Comparison of ENCODE assay signal across 7 cellular contexts in the genomic region with DNA sequence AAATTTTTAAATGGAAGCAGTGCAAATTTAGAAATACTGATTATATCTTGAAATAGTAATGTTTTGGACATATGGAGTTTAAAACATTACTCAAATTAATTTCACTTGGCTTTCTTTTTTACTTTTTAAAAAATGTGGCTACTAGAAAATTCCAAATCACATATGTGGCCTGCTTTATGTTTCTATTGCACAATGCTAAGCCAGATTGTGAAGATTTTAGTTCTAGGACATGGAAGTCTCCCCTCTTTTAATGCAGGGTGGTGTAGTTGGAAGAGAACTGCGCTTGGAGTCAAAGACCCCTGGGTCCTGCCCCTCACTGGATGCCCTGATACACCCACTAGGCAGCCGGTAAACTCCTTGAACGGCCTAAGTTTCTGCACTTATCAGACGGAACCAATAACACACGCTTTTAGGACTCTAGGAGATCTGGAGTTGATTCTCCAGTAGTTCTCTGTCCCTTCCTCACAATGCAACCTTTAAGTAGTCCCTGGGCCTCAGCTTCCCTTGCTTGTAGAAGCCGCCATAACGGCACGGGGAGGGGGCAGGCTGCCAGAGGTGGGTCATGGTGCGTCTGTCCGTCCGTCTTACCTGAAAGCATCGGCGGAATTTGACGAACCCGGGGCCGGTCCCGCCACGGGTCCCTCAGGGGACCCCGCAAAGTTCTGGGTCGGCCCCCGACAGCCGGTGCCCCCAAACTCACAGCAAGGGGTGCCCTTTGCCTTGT. TPM values are rescaled to one million over a fixed set of nuclear protein-coding genes. Genes with fewer than 3 reads are reported as not detected.
DNase-seq lines count a peak whose midpoint lies in the region; ATAC-seq, FAIRE-seq and TF ChIP-seq lines count a peak whose summit lies in the region.

No MANE protein-coding gene starts in this region.

- H3K27me3 ChIP-seq in body of pancreas = no peaks in the 10 kb centered on the region
- no peaks in the 10 kb centered on the region for H3K27me3 ChIP-seq in stomach smooth muscle (ENCODE audit: control insufficient read depth in 1 of 2, insufficient read depth in 2 of 2, low read length in 2 of 2)

- TF ChIP-seq CTCF in NB4 (IDR thresholded peaks at IDR 0.05; ENCODE audit: low read depth, low read length) (no peak), body of pancreas (IDR thresholded peaks at IDR 0.05) (no peak), kidney (IDR thresholded peaks at IDR 0.05; ENCODE audit: borderline replicate concordance, extremely low read depth, insufficient read depth) (no peak)

- peak overlapping the region; percentile 89 to 94 for H3K9ac ChIP-seq in kidney (ENCODE audit: low read length in 2 of 2)
- peak overlapping the region; percentile 93 to 98 for H3K9ac ChIP-seq in stomach smooth muscle (ENCODE audit: low read length in 2 of 2)

- peaks cover 13% of the 10 kb centered on the region for H3K4me1 ChIP-seq in body of pancreas
- peaks cover 7 to 12% of the 10 kb centered on the region in 2 donors for H3K4me1 ChIP-seq in kidney (ENCODE audit: control insufficient read depth in 1 of 2, insufficient read depth in 1 of 2, low read depth in 1 of 2, low read length in 2 of 2)
- H3K4me1 ChIP-seq in stomach smooth muscle (ENCODE audit: control insufficient read depth, insufficient read depth, low read length) = peaks cover 14% of the 10 kb centered on the region

- H3K9me3 ChIP-seq in body of pancreas (no peaks in the 10 kb centered on the region), kidney (ENCODE audit: control insufficient read depth in 1 of 2, low read length in 2 of 2) (no peaks in the 10 kb centered on the region), stomach smooth muscle (ENCODE audit: control insufficient read depth in 2 of 2, low read length in 2 of 2) (no peaks in the 10 kb centered on the region)

- DNase-seq in NB4 (ENCODE audit: low read depth) (peak; percentile 32), body of pancreas (peak in 1 of 4 donors; percentile 17), kidney (no peak)

- H3K4me3 ChIP-seq in NB4 (ENCODE audit: low read depth, low read length) = peak overlapping the region; percentile 89
- H3K4me3 ChIP-seq in body of pancreas = peak overlapping the region; percentile 70 to 97
- H3K4me3 ChIP-seq in kidney (ENCODE audit: low read length in 2 of 2) = peak overlapping the region; percentile 91 to 93
- H3K4me3 ChIP-seq in stomach smooth muscle (ENCODE audit: low read length in 2 of 2) = peak overlapping the region; percentile 93 to 94

- no peak for FAIRE-seq in kidney (lab: Jason Lieb, UNC)

- peak overlapping the region; percentile 88 to 96 (median 94) for H3K27ac ChIP-seq in body of pancreas
- peak overlapping the region in 1 of 2 donors; percentile 98 for H3K27ac ChIP-seq in kidney (ENCODE audit: low read depth in 2 of 2, low read length in 2 of 2)
- H3K27ac ChIP-seq in stomach smooth muscle (ENCODE audit: low read length) = peak overlapping the region; percentile 91

- TF ChIP-seq POLR2A in NB4 (IDR thresholded peaks at IDR 0.05; ENCODE audit: extremely low read depth, insufficient read length) (no peak), body of pancreas (IDR thresholded peaks at IDR 0.05) (no peak)

- no peaks in the 10 kb centered on the region for H3K36me3 ChIP-seq in body of pancreas (replicated peaks in 1 of 2; ENCODE audit: insufficient read depth in 1 of 2, low read depth in 2 of 2)
- no peaks in the 10 kb centered on the region for H3K36me3 ChIP-seq in kidney (ENCODE audit: control insufficient read depth in 1 of 2, insufficient read depth in 2 of 2, low read length in 2 of 2)
- no peaks in the 10 kb centered on the region for H3K36me3 ChIP-seq in stomach smooth muscle (ENCODE audit: control insufficient read depth in 2 of 2, insufficient read depth in 2 of 2, low read length in 2 of 2)

- intact Hi-C loops in body of pancreas (cut with DNase I) = no loop called here
- intact Hi-C loops in kidney (cut with DNase I) = no loop called here

- WGBS in body of pancreas, 2 donors = 7 to 11% methylated on average over 15 to 22 of the region's 22 CpGs

- peak; percentile 16 for ATAC-seq in GM21717 (IDR thresholded peaks at IDR 0.05; ENCODE audit: unreplicated experiment)
- ATAC-seq in body of pancreas = no peak
- ATAC-seq in HG03432 (IDR thresholded peaks at IDR 0.05; ENCODE audit: unreplicated experiment) = no peak
- no peak for ATAC-seq in GM18861 (IDR thresholded peaks at IDR 0.05; ENCODE audit: unreplicated experiment)

RNA-seq across cellular contexts. Expression of a gene that starts 0.5 kb away (rescaled TPM):
- total RNA-seq in body of pancreas (1 to 10 TPM; 1.3 to 3.6 TPM), kidney (3.4 TPM)
- 0.80 TPM for polyA plus RNA-seq in kidney (ENCODE audit: insufficient read depth, low read depth, low replicate concordance)

RNA-seq across cellular contexts. Expression of a gene that starts 0.7 kb away (rescaled TPM):
- total RNA-seq in body of pancreas (10 to 100 TPM in 1 of 2 donors, 1 to 10 TPM in 1; 8.6 to 16.5 TPM), kidney (36.0 TPM)
- polyA plus RNA-seq in kidney (ENCODE audit: insufficient read depth, low read depth, low replicate concordance) = 67.2 TPM

RNA-seq across cellular contexts. Expression of a gene that starts 26.1 kb away (rescaled TPM):
- 10 to 100 TPM; 16.6 to 21.4 TPM for total RNA-seq in body of pancreas
- 55.0 TPM for total RNA-seq in kidney
- 103 TPM for polyA plus RNA-seq in kidney (ENCODE audit: insufficient read depth, low read depth, low replicate concordance)

RNA-seq across cellular contexts. Expression of a gene that starts 45.0 kb away (rescaled TPM):
- 10 to 100 TPM; 20.4 to 50.3 TPM for total RNA-seq in body of pancreas
- total RNA-seq in kidney = 42.8 TPM
- 12.8 TPM for polyA plus RNA-seq in kidney (ENCODE audit: insufficient read depth, low read depth, low replicate concordance)

RNA-seq across cellular contexts. Expression of a gene that starts 50.0 kb away (rescaled TPM):
- 10 to 100 TPM; 34.0 to 53.4 TPM for total RNA-seq in body of pancreas
- 52.0 TPM for total RNA-seq in kidney
- polyA plus RNA-seq in kidney (ENCODE audit: insufficient read depth, low read depth, low replicate concordance) = 11.7 TPM
